In genomic region chr2:47026738-47027531, GRCh38 we compare ENCODE assay signal across 13 cellular contexts.
DNase-seq lines count a peak whose midpoint lies in the region; TF ChIP-seq lines count a peak whose summit lies in the region.
"Had no signal": no experiment of that assay in that cellular context is flagged by ENCODE, and none has a peak within 500 bp of the region (broad histone marks: within the 10 kb centered on the region; RNA-seq: fewer than 3 reads in every experiment).

No MANE protein-coding gene starts in this region.

- no peaks in the 10 kb centered on the region for H3K9me3 ChIP-seq in right atrium auricular region
- no peaks in the 10 kb centered on the region for H3K9me3 ChIP-seq in stomach
- H3K9me3 ChIP-seq: pancreas had no signal

- no peak overlapping the region for H3K4me3 Mint-ChIP-seq in activated CD4-positive, alpha-beta memory T cell treated with anti-CD3 and anti-CD28 coated beads, Interleukin-2, amount 10 ng/mL, durations not matched to agents 7 days and 5 days
- H3K4me3 Mint-ChIP-seq: WTC11 had no signal

- H3K36me3 ChIP-seq in right atrium auricular region (peaks cover 46% of the 10 kb centered on the region), stomach (peaks cover 23 to 100% (median 90%) of the 10 kb centered on the region in 4 donors)

- TF ChIP-seq EP300 in stomach (IDR thresholded peaks at IDR 0.05), result no peak

- DNase-seq in NCI-H1694 treated with DMSO at 0.1 percent for 48 hours (lab: John Stamatoyannopoulos, UW) (peak; percentile 59), caudate nucleus (lab: John Stamatoyannopoulos, UW) (peak in 3 of 61 donors; percentile 25 to 74 (median 33)), right atrium auricular region (ENCODE audit: low spot score) (no peak), stomach (no peak), hypothalamus (lab: John Stamatoyannopoulos, UW) (no peak), medulla oblongata (ENCODE audit: extremely low spot score) (no peak), NK-92 (lab: John Stamatoyannopoulos, UW; ENCODE audit: unreplicated experiment) (no peak)
- DNase-seq in activated CD4-positive, alpha-beta memory T cell treated with anti-CD3 and anti-CD28 coated beads, Interleukin-2, amount 10 ng/mL, durations not matched to agents 7 days and 5 days, result no peak
- DNase-seq: activated naive CD4-positive, alpha-beta T cell treated with anti-CD3 and anti-CD28 coated beads, Interleukin-2, amount 50 U/mL, for 16 hours; DND-41; pancreas had no signal

- no peaks in the 10 kb centered on the region for H3K4me1 Mint-ChIP-seq in activated CD4-positive, alpha-beta memory T cell treated with anti-CD3 and anti-CD28 coated beads, Interleukin-2, amount 10 ng/mL, durations not matched to agents 7 days and 5 days
- H3K4me1 Mint-ChIP-seq: WTC11 had no signal

- peaks cover 48% of the 10 kb centered on the region for H3K36me3 Mint-ChIP-seq in activated CD4-positive, alpha-beta memory T cell treated with anti-CD3 and anti-CD28 coated beads, Interleukin-2, amount 10 ng/mL, durations not matched to agents 7 days and 5 days (ENCODE audit: low read depth)

- no peak for TF ChIP-seq POLR2A in stomach (IDR thresholded peaks at IDR 0.05)

- H3K27me3 ChIP-seq in right atrium auricular region (no peaks in the 10 kb centered on the region), stomach (no peaks in the 10 kb centered on the region)
- H3K27me3 ChIP-seq: pancreas had no signal

- TF ChIP-seq CTCF in right atrium auricular region (IDR thresholded peaks at IDR 0.05) (no peak), stomach (IDR thresholded peaks at IDR 0.05) (no peak)

- H3K9me3 Mint-ChIP-seq in activated CD4-positive, alpha-beta memory T cell treated with anti-CD3 and anti-CD28 coated beads, Interleukin-2, amount 10 ng/mL, durations not matched to agents 7 days and 5 days, result no peaks in the 10 kb centered on the region
- H3K9me3 Mint-ChIP-seq: WTC11 had no signal

- POLR2A ChIA-PET in activated CD4-positive, alpha-beta memory T cell treated with anti-CD3 and anti-CD28 coated beads, Interleukin-2, amount 10 ng/mL, durations not matched to agents 7 days and 5 days (lab: Charles Lee), result interaction anchor here (0.8 kb wide), 1 partner anchor 22 kb away, joined by 3 read pairs; no protein-coding TSS in a partner anchor

- CTCF ChIA-PET in activated CD4-positive, alpha-beta memory T cell treated with anti-CD3 and anti-CD28 coated beads, Interleukin-2, amount 10 ng/mL, durations not matched to agents 7 days and 5 days (lab: Charles Lee), result no interaction called here

- 68 to 80% (median 74%) methylated on average over 9 of the region's 9 CpGs for WGBS in stomach, 5 donors

- intact Hi-C loops in stomach (cut with DNase I; ENCODE audit: low total_unique reads), result no loop called here

- no peaks in the 10 kb centered on the region for H3K27me3 Mint-ChIP-seq in activated CD4-positive, alpha-beta memory T cell treated with anti-CD3 and anti-CD28 coated beads, Interleukin-2, amount 10 ng/mL, durations not matched to agents 7 days and 5 days

- no peak overlapping the region for H3K4me3 ChIP-seq in right atrium auricular region
- no peak overlapping the region for H3K4me3 ChIP-seq in stomach
- H3K4me3 ChIP-seq: pancreas had no signal

- no peak overlapping the region for H3K27ac Mint-ChIP-seq in activated CD4-positive, alpha-beta memory T cell treated with anti-CD3 and anti-CD28 coated beads, Interleukin-2, amount 10 ng/mL, durations not matched to agents 7 days and 5 days
- H3K27ac Mint-ChIP-seq: WTC11 had no signal

- peak overlapping the region; percentile 31 for H3K27ac ChIP-seq in caudate nucleus (ENCODE audit: low read depth, low read length)
- peak overlapping the region; percentile 71 to 84 for H3K27ac ChIP-seq in right atrium auricular region
- H3K27ac ChIP-seq in stomach, result peak overlapping the region in 3 of 5 donors; percentile 28 to 87 (median 59)
- H3K27ac ChIP-seq: C4-2B, pancreas had no signal

- H3K4me1 ChIP-seq in right atrium auricular region, result peaks cover 0 to 80% of the 10 kb centered on the region in 2 donors
- peaks cover 0 to 82% (median 38%) of the 10 kb centered on the region in 4 donors for H3K4me1 ChIP-seq in stomach
